ENCODE assay signal across 26 cellular contexts in the genomic region with DNA sequence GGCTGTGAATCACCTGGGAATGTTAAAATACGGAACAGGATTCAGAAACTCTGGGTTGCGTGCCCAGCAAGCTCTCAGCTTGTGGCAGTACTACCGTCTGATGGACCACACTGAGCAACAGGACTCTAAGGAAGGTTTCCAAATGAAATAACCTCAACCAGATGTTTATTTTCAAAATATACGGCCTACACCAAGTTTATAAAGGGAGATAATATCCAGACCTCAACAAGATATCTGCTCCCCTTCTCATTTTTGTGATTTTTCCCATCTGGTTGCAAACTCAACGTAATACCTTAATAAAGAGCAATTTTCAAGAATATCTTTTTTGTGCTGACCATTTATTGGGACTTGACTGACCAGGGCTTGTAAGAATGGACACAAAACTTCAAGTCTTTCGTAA. TPM values are rescaled to one million over a fixed set of nuclear protein-coding genes. Genes with fewer than 3 reads are reported as not detected.
DNase-seq lines count a peak whose midpoint lies in the region; ATAC-seq, FAIRE-seq and TF ChIP-seq lines count a peak whose summit lies in the region.
"Had no signal": no experiment of that assay in that cellular context is flagged by ENCODE, and none has a peak within 500 bp of the region (broad histone marks: within the 10 kb centered on the region; RNA-seq: fewer than 3 reads in every experiment).

No MANE protein-coding gene starts in this region.

- no peak overlapping the region for H3K4me3 ChIP-seq in GM23338
- no peak overlapping the region for H3K4me3 ChIP-seq in H1 (ENCODE audit: extremely low read depth in 1 of 4, insufficient read depth in 2 of 4, low read depth in 3 of 4, low read length in 4 of 4)
- H3K4me3 ChIP-seq: BLaER1, GM23248 had no signal

- H3K23ac ChIP-seq in H1 (ENCODE audit: insufficient read length), result no peak overlapping the region

- TF ChIP-seq POLR2A in H1 (IDR thresholded peaks at IDR 0.05; ENCODE audit: control extremely low read depth in 1 of 2, low read depth in 2 of 2, low read length in 2 of 2), result no peak

- no peaks in the 10 kb centered on the region for H3K23me2 ChIP-seq in H1 (ENCODE audit: low read depth, low read length)

- no peak overlapping the region for H2BK20ac ChIP-seq in H1 (ENCODE audit: low read length)

- no peak overlapping the region for H4K8ac ChIP-seq in H1 (ENCODE audit: extremely low read depth, insufficient read depth, low read length)

- H3K9me3 ChIP-seq in H1 (ENCODE audit: insufficient read depth in 2 of 2, low read depth in 1 of 2, low read length in 1 of 2), result no peaks in the 10 kb centered on the region
- H3K9me3 ChIP-seq: BLaER1, Caco-2 had no signal

- no peak overlapping the region for H3K4me3 Mint-ChIP-seq in GM23338
- no peak overlapping the region for H3K4me3 Mint-ChIP-seq in mesothelial cell of epicardium
- H3K4me3 Mint-ChIP-seq in stimulated activated naive B cell treated with anti-CD40 and anti-IgM and Interleukin-4, amounts not matched to agents 10 μg/mL and 1 μg/mL and 100 μg/mL, for 72 hours, result no peak overlapping the region
- H3K4me3 Mint-ChIP-seq in effector memory CD8-positive, alpha-beta T cell, result no peak overlapping the region
- H3K4me3 Mint-ChIP-seq: B cell; CD4-positive, CD25-positive, alpha-beta regulatory T cell; CD8-positive, alpha-beta T cell had no signal

- WGBS in H1 (ENCODE audit: extremely low coverage in 1 of 2, insufficient coverage in 1 of 2, insufficient read length in 1 of 2, insufficient replicate concordance in 2 of 2, low coverage in 1 of 2, low lambda C conversion rate in 2 of 2, missing lambda C conversion rate in 1 of 2), 2 experiments, result 83% methylated on average over 6 of the region's 6 CpGs; no CpG with 5 or more reads in 1 of the 2 experiments

- H3F3A ChIP-seq in GM23338 (replicated peaks; ENCODE audit: low read depth), result no peaks in the 10 kb centered on the region

- no peak overlapping the region for H3K27ac Mint-ChIP-seq in GM23338
- H3K27ac Mint-ChIP-seq in mesothelial cell of epicardium, result peak overlapping the region; percentile 73
- H3K27ac Mint-ChIP-seq in stimulated activated naive B cell treated with anti-CD40 and anti-IgM and Interleukin-4, amounts not matched to agents 10 μg/mL and 1 μg/mL and 100 μg/mL, for 72 hours, result peak overlapping the region; percentile 31
- H3K27ac Mint-ChIP-seq in effector memory CD8-positive, alpha-beta T cell, result no peak overlapping the region
- H3K27ac Mint-ChIP-seq: B cell; CD8-positive, alpha-beta T cell had no signal

- H3K27me3 ChIP-seq in GM23338 (ENCODE audit: insufficient read depth) (no peaks in the 10 kb centered on the region), H1 (replicated peaks in 1 of 4; ENCODE audit: control insufficient read depth in 3 of 4, extremely low read depth in 1 of 4, insufficient read depth in 3 of 4, low read length in 3 of 4) (no peaks in the 10 kb centered on the region)
- H3K27me3 ChIP-seq: BLaER1 had no signal

- H3K27me3 Mint-ChIP-seq in GM23338 (ENCODE audit: insufficient read depth, low read depth, poor library complexity) (no peaks in the 10 kb centered on the region), mesothelial cell of epicardium (ENCODE audit: low read depth) (no peaks in the 10 kb centered on the region)
- no peaks in the 10 kb centered on the region for H3K27me3 Mint-ChIP-seq in stimulated activated naive B cell treated with anti-CD40 and anti-IgM and Interleukin-4, amounts not matched to agents 10 μg/mL and 1 μg/mL and 100 μg/mL, for 72 hours
- no peaks in the 10 kb centered on the region for H3K27me3 Mint-ChIP-seq in effector memory CD8-positive, alpha-beta T cell
- H3K27me3 Mint-ChIP-seq: B cell; CD4-positive, CD25-positive, alpha-beta regulatory T cell had no signal

- no peaks in the 10 kb centered on the region for H3K4me1 ChIP-seq in GM23338 (ENCODE audit: insufficient read depth)
- H3K4me1 ChIP-seq in H1 (replicated peaks in 1 of 4; ENCODE audit: control insufficient read depth in 3 of 4, insufficient read depth in 4 of 4, low read length in 3 of 4), result no peaks in the 10 kb centered on the region
- H3K4me1 ChIP-seq: BLaER1, Caco-2 had no signal

- no peak overlapping the region for H2BK15ac ChIP-seq in H1 (ENCODE audit: low read length)

- H2AK5ac ChIP-seq in H1 (ENCODE audit: low read depth, low read length), result no peak overlapping the region

- no peak overlapping the region for H4K91ac ChIP-seq in H1 (replicated peaks; ENCODE audit: insufficient read length, low read length)

- H3K4ac ChIP-seq in H1 (replicated peaks; ENCODE audit: insufficient read length, low read depth, low read length), result no peak overlapping the region

- TF ChIP-seq CTCF in GM23338 (conservative IDR thresholded peaks at IDR 0.05; ENCODE audit: low read depth in 2 of 2) (no peak), H1 (IDR thresholded peaks at IDR 0.05; ENCODE audit: control extremely low read depth in 1 of 3, insufficient read depth in 1 of 3, low read depth in 1 of 3, low read length in 3 of 3) (no peak), mesothelial cell of epicardium (IDR thresholded peaks at IDR 0.05; ENCODE audit: unreplicated experiment) (no peak)

- peak overlapping the region; percentile 12 for H3K56ac ChIP-seq in H1 (replicated peaks; ENCODE audit: insufficient read length, low read depth, low read length)

- H3K27ac ChIP-seq in GM23338 (ENCODE audit: low read depth) (peak overlapping the region; percentile 34), H1 (ENCODE audit: low read depth, low read length) (no peak overlapping the region)
- H3K27ac ChIP-seq: 22Rv1, BLaER1, C4-2B, GM23248 had no signal

- H3K18ac ChIP-seq in H1 (ENCODE audit: extremely low read depth, low read length), result no peak overlapping the region

- CTCF ChIA-PET in H1 (lab: Charles Lee; ENCODE audit: partially characterized antibody), result interaction anchor here (0.7 to 1.3 kb wide), 3 partner anchors 9 to 313 kb away, joined by 3 read pairs; no protein-coding TSS in a partner anchor

- H3K9ac ChIP-seq in H1 (replicated peaks in 1 of 4; ENCODE audit: extremely low read depth in 1 of 4, low read depth in 3 of 4, low read length in 3 of 4), result no peak overlapping the region
- H3K9ac ChIP-seq: BLaER1, GM23248 had no signal

- H2BK5ac ChIP-seq in H1 (ENCODE audit: low read depth, low read length), result no peak overlapping the region

- no peaks in the 10 kb centered on the region for H3K9me2 ChIP-seq in GM23338 (ENCODE audit: insufficient read depth)

- TF ChIP-seq RAD21 in H1 (IDR thresholded peaks at IDR 0.05 in 1 of 2, conservative IDR thresholded peaks at IDR 0.05 in 1 of 2; ENCODE audit: low read depth in 2 of 2, low read length in 2 of 2), result no peak

- no peak overlapping the region for H2BK12ac ChIP-seq in H1 (ENCODE audit: low read depth, low read length)

- peaks cover 33% of the 10 kb centered on the region for H3K36me3 ChIP-seq in GM23338 (ENCODE audit: insufficient read depth)
- peaks cover 11 to 45% (median 31%) of the 10 kb centered on the region in 4 experiments; a peak in 7 of 8 replicates for H3K36me3 ChIP-seq in H1 (ENCODE audit: control insufficient read depth in 2 of 4, insufficient read depth in 4 of 4, low read length in 3 of 4)

- no peaks in the 10 kb centered on the region for H3K9me3 Mint-ChIP-seq in GM23338
- H3K9me3 Mint-ChIP-seq in mesothelial cell of epicardium, result no peaks in the 10 kb centered on the region
- H3K9me3 Mint-ChIP-seq in stimulated activated naive B cell treated with anti-CD40 and anti-IgM and Interleukin-4, amounts not matched to agents 10 μg/mL and 1 μg/mL and 100 μg/mL, for 72 hours, result no peaks in the 10 kb centered on the region
- no peaks in the 10 kb centered on the region for H3K9me3 Mint-ChIP-seq in effector memory CD8-positive, alpha-beta T cell
- H3K9me3 Mint-ChIP-seq: CD8-positive, alpha-beta T cell had no signal

- no peak overlapping the region for H3K4me2 ChIP-seq in GM23338
- H3K4me2 ChIP-seq in H1 (ENCODE audit: insufficient read depth in 1 of 2, low read depth in 2 of 2, low read length in 2 of 2), result no peak overlapping the region
- H3K4me2 ChIP-seq: BLaER1 had no signal

- FAIRE-seq in H1 (lab: Jason Lieb, UNC), result no peak
- FAIRE-seq: A204.1, GM12891, GM18507, GM19239, H54 had no signal

- no peak overlapping the region for H4K5ac ChIP-seq in H1 (ENCODE audit: insufficient read length, low read depth, low read length)

- H3K14ac ChIP-seq in H1 (ENCODE audit: insufficient read length), result no peak overlapping the region

- no peak overlapping the region for H2AFZ ChIP-seq in GM23338
- H2AFZ ChIP-seq in H1 (ENCODE audit: low read length), result no peak overlapping the region
- H2AFZ ChIP-seq: GM23248 had no signal

- H2BK120ac ChIP-seq in H1 (replicated peaks; ENCODE audit: low read depth, low read length), result no peak overlapping the region

- H3K79me2 ChIP-seq in GM23338 (replicated peaks; ENCODE audit: insufficient read depth) (no peaks in the 10 kb centered on the region), H1 (ENCODE audit: control insufficient read depth in 1 of 2, insufficient read depth in 2 of 2, low read length in 2 of 2) (no peaks in the 10 kb centered on the region)

- POLR2A ChIA-PET in H1 (lab: Charles Lee; ENCODE audit: partially characterized antibody), result interaction anchor here (0.6 to 1.2 kb wide), 3 partner anchors 9 to 113 kb away, joined by 3 read pairs; no protein-coding TSS in a partner anchor

- H4K20me1 ChIP-seq in GM23338 (replicated peaks; ENCODE audit: insufficient read depth), result peaks cover 3% of the 10 kb centered on the region; the same call in 1 of the 2 replicates
- peaks cover 0 to 2% of the 10 kb centered on the region in 2 experiments for H4K20me1 ChIP-seq in H1 (replicated peaks in 1 of 2; ENCODE audit: control insufficient read depth in 1 of 2, insufficient read depth in 2 of 2, low read length in 2 of 2)
- H4K20me1 ChIP-seq: BLaER1 had no signal

- no peak for TF ChIP-seq EP300 in H1 (IDR thresholded peaks at IDR 0.05; ENCODE audit: borderline replicate concordance in 1 of 2, low read depth in 2 of 2, low read length in 2 of 2)

- H3K36me3 Mint-ChIP-seq in GM23338 (ENCODE audit: low read depth) (peaks cover 41% of the 10 kb centered on the region), mesothelial cell of epicardium (peaks cover 27% of the 10 kb centered on the region)
- H3K36me3 Mint-ChIP-seq in stimulated activated naive B cell treated with anti-CD40 and anti-IgM and Interleukin-4, amounts not matched to agents 10 μg/mL and 1 μg/mL and 100 μg/mL, for 72 hours, result peaks cover 31 to 43% of the 10 kb centered on the region in 2 donors
- peaks cover 45% of the 10 kb centered on the region for H3K36me3 Mint-ChIP-seq in effector memory CD8-positive, alpha-beta T cell (ENCODE audit: insufficient read depth)

- H3K79me1 ChIP-seq in H1 (ENCODE audit: low read depth, low read length), result no peaks in the 10 kb centered on the region

- ATAC-seq in GM23338 (no peak), GM18873 (IDR thresholded peaks at IDR 0.05; ENCODE audit: low FRiP score, unreplicated experiment) (no peak)
- ATAC-seq in stimulated activated naive B cell treated with anti-CD40 and anti-IgM and Interleukin-4, amounts not matched to agents 10 μg/mL and 1 μg/mL and 100 μg/mL, for 72 hours (replicated peaks), result no peak
- ATAC-seq in effector memory CD8-positive, alpha-beta T cell (replicated peaks), result no peak
- ATAC-seq: CD8-positive, alpha-beta T cell had no signal

- no peak for DNase-seq in GM23338 (ENCODE audit: low spot score)
- DNase-seq in H1 (ENCODE audit: low read depth in 1 of 2, low spot score in 2 of 2), result no peak
- no peak for DNase-seq in mesothelial cell of epicardium (ENCODE audit: low spot score in 2 of 2, unreplicated experiment in 2 of 2)
- no peak for DNase-seq in stimulated activated naive B cell treated with anti-CD40 and anti-IgM and Interleukin-4, amounts not matched to agents 10 μg/mL and 1 μg/mL and 100 μg/mL, for 72 hours
- no peak for DNase-seq in DMS 273 (lab: John Stamatoyannopoulos, UW; ENCODE audit: unreplicated experiment)
- no peak for DNase-seq in DMS153 (lab: John Stamatoyannopoulos, UW)
- no peak for DNase-seq in effector memory CD8-positive, alpha-beta T cell
- DNase-seq: Caco-2; CD4-positive, CD25-positive, alpha-beta regulatory T cell; CD8-positive, alpha-beta T cell; DMS 273 treated with DMSO at 0.1 percent for 48 hours; DMS53; DMS79 treated with DMSO at 0.1 percent for 48 hours; GF-D8; GM23248; HCEC 1CT had no signal

- H3K4me1 Mint-ChIP-seq in GM23338, result no peaks in the 10 kb centered on the region; the same call in 2 of the 3 replicates
- peaks cover 14% of the 10 kb centered on the region for H3K4me1 Mint-ChIP-seq in mesothelial cell of epicardium
- H3K4me1 Mint-ChIP-seq in stimulated activated naive B cell treated with anti-CD40 and anti-IgM and Interleukin-4, amounts not matched to agents 10 μg/mL and 1 μg/mL and 100 μg/mL, for 72 hours, result peaks cover 6 to 20% of the 10 kb centered on the region in 2 donors
- peaks cover 2 to 3% of the 10 kb centered on the region in 2 donors for H3K4me1 Mint-ChIP-seq in effector memory CD8-positive, alpha-beta T cell (ENCODE audit: low read depth in 2 of 2)

RNA-seq across cellular contexts. Expression of a gene that starts 49.4 kb away (rescaled TPM):
- 40.0 and 43.6 TPM in 2 replicates for total RNA-seq in GM23338 (2014; rRNA removed; shearing (Covaris generic))
- polyA plus RNA-seq in GM23338 (2016; fragmentation: Nextera tagmentation; extraction: Ambion mirVana) (28.2 and 35.4 TPM in 2 replicates), H1 (2011; rRNA removed) (11.4 and 17.9 TPM in 2 replicates)
- 40.2 and 40.4 TPM in 2 replicates for total RNA-seq in H1 (2021; fragmentation: NEBNext Ultra II Directional; extraction: Animal tissue kit (Norgen Biotek cat#: 25700))
- 18.4 TPM for polyA plus RNA-seq in H1 (2011; cell fraction: cytosol; rRNA removed)
- polyA plus RNA-seq in H1 (2011; cell fraction: nucleus; rRNA removed), result 8.7 TPM
- polyA plus RNA-seq in H1 (2012, experiment 1 of 2), result 29.6 to 36.7 TPM (median 31.7 TPM) in 4 replicates
- polyA plus RNA-seq in H1 (2012, experiment 2 of 2), result 10.5 TPM
- 22.2 TPM for polyA plus RNA-seq in H1 (2013, experiment 1 of 2)
- polyA plus RNA-seq in H1 (2013, experiment 2 of 2), result 24.5 TPM
- 26.9 and 31.3 TPM in 2 replicates for polyA minus RNA-seq in H1 (2011; rRNA and poly(A)+ RNA removed)
- 11.8 TPM for polyA minus RNA-seq in H1 (2011; cell fraction: cytosol; rRNA and poly(A)+ RNA removed)
- polyA minus RNA-seq in H1 (2011; cell fraction: nucleus; rRNA and poly(A)+ RNA removed), result 8.9 TPM
- 30.1 to 31.1 TPM (median 30.6 TPM) in 3 replicates for total RNA-seq in mesothelial cell of epicardium

Comparison
In these comparisons a context has a peak if more than half of its experiments do, and no peak if none do; other contexts are left out.
1. H3K27ac Mint-ChIP-seq: peak in mesothelial cell of epicardium (single experiment) and stimulated activated naive B cell treated with anti-CD40 and anti-IgM and Interleukin-4, amounts not matched to agents 10 μg/mL and 1 μg/mL and 100 μg/mL, for 72 hours (single experiment); none in GM23338 (single experiment) and effector memory CD8-positive, alpha-beta T cell (0 of 2).